8 cellular contexts compared by ENCODE assay signal in the genomic region with DNA sequence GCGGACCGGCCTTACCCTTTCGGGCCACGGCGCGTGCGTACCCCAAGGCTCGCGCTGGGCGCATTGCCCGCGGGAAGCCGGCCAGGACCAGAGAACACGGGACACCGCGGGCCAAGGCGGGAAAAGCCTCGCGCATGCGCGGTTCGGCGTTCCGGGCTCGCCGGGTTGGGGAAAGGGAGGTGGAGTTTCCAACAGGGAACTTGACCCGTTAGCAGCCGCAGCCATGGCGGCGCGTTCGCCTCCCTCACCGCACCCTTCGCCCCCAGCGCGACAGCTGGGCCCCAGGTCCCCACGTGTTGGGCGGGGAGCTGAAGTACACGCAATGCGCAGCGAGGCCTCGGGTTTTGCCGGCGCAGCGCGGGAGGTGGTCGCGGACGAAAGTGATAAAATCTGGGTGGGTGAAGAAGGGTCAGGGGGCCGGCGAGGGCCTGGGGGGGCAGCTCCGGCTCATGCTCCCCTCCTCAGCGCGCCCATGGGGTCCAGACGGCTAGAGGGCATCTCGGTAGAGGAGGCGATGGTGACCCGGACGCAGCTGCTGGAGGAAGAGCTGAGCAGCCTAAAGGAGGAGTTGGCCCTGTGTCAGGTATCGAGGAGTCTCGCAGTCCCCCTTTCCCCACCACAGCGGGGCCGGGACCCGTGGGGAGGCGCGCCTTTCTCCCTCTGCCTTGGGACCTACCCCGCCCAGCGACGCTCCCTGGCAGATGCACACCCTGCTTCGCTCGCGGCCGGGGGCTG.
A peak's percentile ranks its signal among the peaks of the same experiment; 100 is the strongest.
DNase-seq lines count a peak whose midpoint lies in the region; ATAC-seq lines count a peak whose summit lies in the region.

A gene with protein sequence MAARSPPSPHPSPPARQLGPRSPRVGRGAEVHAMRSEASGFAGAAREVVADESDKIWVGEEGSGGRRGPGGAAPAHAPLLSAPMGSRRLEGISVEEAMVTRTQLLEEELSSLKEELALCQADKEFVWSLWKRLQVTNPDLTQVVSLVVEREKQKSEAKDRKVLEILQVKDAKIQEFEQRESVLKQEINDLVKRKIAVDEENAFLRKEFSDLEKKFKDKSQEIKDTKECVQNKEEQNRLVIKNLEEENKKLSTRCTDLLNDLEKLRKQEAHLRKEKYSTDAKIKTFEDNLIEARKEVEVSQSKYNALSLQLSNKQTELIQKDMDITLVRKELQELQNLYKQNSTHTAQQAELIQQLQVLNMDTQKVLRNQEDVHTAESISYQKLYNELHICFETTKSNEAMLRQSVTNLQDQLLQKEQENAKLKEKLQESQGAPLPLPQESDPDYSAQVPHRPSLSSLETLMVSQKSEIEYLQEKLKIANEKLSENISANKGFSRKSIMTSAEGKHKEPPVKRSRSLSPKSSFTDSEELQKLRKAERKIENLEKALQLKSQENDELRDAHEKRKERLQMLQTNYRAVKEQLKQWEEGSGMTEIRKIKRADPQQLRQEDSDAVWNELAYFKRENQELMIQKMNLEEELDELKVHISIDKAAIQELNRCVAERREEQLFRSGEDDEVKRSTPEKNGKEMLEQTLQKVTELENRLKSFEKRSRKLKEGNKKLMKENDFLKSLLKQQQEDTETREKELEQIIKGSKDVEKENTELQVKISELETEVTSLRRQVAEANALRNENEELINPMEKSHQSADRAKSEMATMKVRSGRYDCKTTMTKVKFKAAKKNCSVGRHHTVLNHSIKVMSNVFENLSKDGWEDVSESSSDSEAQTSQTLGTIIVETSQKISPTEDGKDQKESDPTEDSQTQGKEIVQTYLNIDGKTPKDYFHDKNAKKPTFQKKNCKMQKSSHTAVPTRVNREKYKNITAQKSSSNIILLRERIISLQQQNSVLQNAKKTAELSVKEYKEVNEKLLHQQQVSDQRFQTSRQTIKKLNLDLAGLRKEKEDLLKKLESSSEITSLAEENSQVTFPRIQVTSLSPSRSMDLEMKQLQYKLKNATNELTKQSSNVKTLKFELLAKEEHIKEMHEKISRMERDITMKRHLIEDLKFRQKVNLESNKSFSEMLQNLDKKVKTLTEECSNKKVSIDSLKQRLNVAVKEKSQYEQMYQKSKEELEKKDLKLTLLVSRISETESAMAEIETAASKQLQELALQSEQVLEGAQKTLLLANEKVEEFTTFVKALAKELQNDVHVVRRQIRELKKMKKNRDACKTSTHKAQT (N-terminal part only) (plus strand): TSS at position 198 of the 735 bp plus-strand sequence. CDS start 26 bp downstream, at position 224.

- H3K36me3 Mint-ChIP-seq in stimulated activated effector memory CD8-positive, alpha-beta T cell treated with anti-CD3 and anti-CD28 coated beads, Interleukin-12 subunit alpha, Interleukin-12 subunit beta, amount 100 ng/mL, for 72 hours, result no peaks in the 10 kb centered on the region

- ATAC-seq in GM19043 (IDR thresholded peaks at IDR 0.05; ENCODE audit: low read depth, unreplicated experiment) (peak; percentile 65), HG03521 (IDR thresholded peaks at IDR 0.05; ENCODE audit: unreplicated experiment) (peak; percentile 66)
- peak; percentile 53 for ATAC-seq in stimulated activated effector memory CD8-positive, alpha-beta T cell treated with anti-CD3 and anti-CD28 coated beads, Interleukin-12 subunit alpha, Interleukin-12 subunit beta, amount 100 ng/mL, for 72 hours

- peak within 1 kb of the TSS; percentile 82 for H3K27ac ChIP-seq in muscle layer of colon (ENCODE audit: low read depth, low read length)

- no peaks in the 10 kb centered on the region for H3K9me3 ChIP-seq in muscle layer of colon (ENCODE audit: low read length)

- peaks cover 9% of the 10 kb centered on the region for H3K4me1 ChIP-seq in muscle layer of colon (ENCODE audit: insufficient read depth, low read length)

- DNase-seq in Ammon's horn (ENCODE audit: low spot score), result peak; percentile 86
- DNase-seq in NCI-H526 (lab: John Stamatoyannopoulos, UW), result peak; percentile 68 to 92
- peak; percentile 44 for DNase-seq in activated T-cell treated with anti-CD3 and anti-CD28 coated beads for 1 hour (ENCODE audit: low read depth)
- peak; percentile 88 for DNase-seq in fibroblast of gingiva (ENCODE audit: low read depth)
- DNase-seq in stimulated activated effector memory CD8-positive, alpha-beta T cell treated with anti-CD3 and anti-CD28 coated beads, Interleukin-12 subunit alpha, Interleukin-12 subunit beta, amount 100 ng/mL, for 72 hours (ENCODE audit: low spot score in 2 of 2), result peak; percentile 9 to 54

- H3K9ac ChIP-seq in muscle layer of colon (ENCODE audit: low read length), result peak within 1 kb of the TSS; percentile 69

- H3K27me3 ChIP-seq in muscle layer of colon (ENCODE audit: control insufficient read depth in 1 of 2, insufficient read depth in 2 of 2, low read length in 2 of 2), result no peaks in the 10 kb centered on the region

- peaks cover 9% of the 10 kb centered on the region for H3K9me3 Mint-ChIP-seq in stimulated activated effector memory CD8-positive, alpha-beta T cell treated with anti-CD3 and anti-CD28 coated beads, Interleukin-12 subunit alpha, Interleukin-12 subunit beta, amount 100 ng/mL, for 72 hours

- peak within 1 kb of the TSS; percentile 45 for H3K4me3 Mint-ChIP-seq in stimulated activated effector memory CD8-positive, alpha-beta T cell treated with anti-CD3 and anti-CD28 coated beads, Interleukin-12 subunit alpha, Interleukin-12 subunit beta, amount 100 ng/mL, for 72 hours

- no peak within 1 kb of the TSS for H3K27ac Mint-ChIP-seq in stimulated activated effector memory CD8-positive, alpha-beta T cell treated with anti-CD3 and anti-CD28 coated beads, Interleukin-12 subunit alpha, Interleukin-12 subunit beta, amount 100 ng/mL, for 72 hours

- H3K36me3 ChIP-seq in muscle layer of colon (ENCODE audit: insufficient read depth, low read length), result no peaks in the 10 kb centered on the region

- peak within 1 kb of the TSS; percentile 80 to 95 for H3K4me3 ChIP-seq in muscle layer of colon (ENCODE audit: low read depth in 1 of 2, low read length in 2 of 2)

- peaks cover 6% of the 10 kb centered on the region for H3K4me1 Mint-ChIP-seq in stimulated activated effector memory CD8-positive, alpha-beta T cell treated with anti-CD3 and anti-CD28 coated beads, Interleukin-12 subunit alpha, Interleukin-12 subunit beta, amount 100 ng/mL, for 72 hours

Comparison
In these comparisons a context has a peak if more than half of its experiments do, and no peak if none do; other contexts are left out.
1. Peak in every context shown above with its lines: DNase-seq, ATAC-seq, H3K4me3 ChIP-seq and H3K27ac ChIP-seq.
2. DNase-seq: peak in every context shown above with its lines; median percentile 88 in fibroblast of gingiva; 86 in Ammon's horn; 80 in NCI-H526; 44 in activated T-cell treated with anti-CD3 and anti-CD28 coated beads for 1 hour; 32 in stimulated activated effector memory CD8-positive, alpha-beta T cell treated with anti-CD3 and anti-CD28 coated beads, Interleukin-12 subunit alpha, Interleukin-12 subunit beta, amount 100 ng/mL, for 72 hours.